Comparison of ENCODE assay signal across 8 cellular contexts in genomic region chr15:75452968-75453702, GRCh38. TPM values are rescaled to one million over a fixed set of nuclear protein-coding genes. Genes with fewer than 3 reads are reported as not detected.
DNase-seq lines count a peak whose midpoint lies in the region; ATAC-seq and TF ChIP-seq lines count a peak whose summit lies in the region.

No MANE protein-coding gene starts in this region.

- H3K27ac Mint-ChIP-seq in Calu3 (ENCODE audit: unreplicated experiment) (peak overlapping the region; percentile 87), T-helper 17 cell (peak overlapping the region; percentile 96)

- CTCF ChIA-PET in Calu3 (lab: Charles Lee), result interaction anchor here (1.0 to 7.0 kb wide), 3 partner anchors 85 to 188 kb away, joined by 3 to 83 read pairs (median 7); partner anchors contain the start of gene MAN2C1

- H3K9me3 Mint-ChIP-seq in Calu3 (ENCODE audit: low read depth, unreplicated experiment), result no peaks in the 10 kb centered on the region

- ATAC-seq in T-helper 17 cell, result no peak
- no peak for ATAC-seq in GM19023 (IDR thresholded peaks at IDR 0.05; ENCODE audit: unreplicated experiment)
- ATAC-seq in GM19455 (IDR thresholded peaks at IDR 0.05; ENCODE audit: unreplicated experiment), result no peak

- H3K27me3 ChIP-seq in ascending aorta (no peaks in the 10 kb centered on the region), iPS-20b (ENCODE audit: insufficient read depth, low read length) (no peaks in the 10 kb centered on the region)

- H3K4me3 Mint-ChIP-seq in Calu3 (ENCODE audit: low read depth, unreplicated experiment), result peak overlapping the region; percentile 99
- H3K4me3 Mint-ChIP-seq in T-helper 17 cell, result peak overlapping the region; percentile 98

- H3K4me3 ChIP-seq in ascending aorta, result peak overlapping the region; percentile 60 to 69
- peak overlapping the region; percentile 82 for H3K4me3 ChIP-seq in iPS-20b (ENCODE audit: low read length)

- H3K27me3 Mint-ChIP-seq in Calu3 (ENCODE audit: unreplicated experiment) (no peaks in the 10 kb centered on the region), T-helper 17 cell (no peaks in the 10 kb centered on the region)

- H3K36me3 Mint-ChIP-seq in Calu3 (ENCODE audit: insufficient read depth, unreplicated experiment) (peaks cover 73% of the 10 kb centered on the region), T-helper 17 cell (ENCODE audit: low read depth) (no peaks in the 10 kb centered on the region)

- H3K4me1 Mint-ChIP-seq in Calu3 (ENCODE audit: low read depth, unreplicated experiment) (peaks cover 17% of the 10 kb centered on the region), T-helper 17 cell (peaks cover 38% of the 10 kb centered on the region)

- peak overlapping the region; percentile 94 for H3K9ac ChIP-seq in iPS-20b (ENCODE audit: low read depth, low read length)

- TF ChIP-seq CTCF in Calu3 (IDR thresholded peaks at IDR 0.05; ENCODE audit: unreplicated experiment) (no peak), ascending aorta (IDR thresholded peaks at IDR 0.05) (peak in 1 of 3 experiments; percentile 23)

- H3K4me1 ChIP-seq in ascending aorta (peaks cover 2 to 13% of the 10 kb centered on the region in 2 donors), iPS-20b (ENCODE audit: insufficient read depth, low read length) (peaks cover 5% of the 10 kb centered on the region; the same call in 1 of the 2 replicates)

- TSS peak; percentile 29 for BruUV-seq in Calu3 (replicated peaks; lab: Mats Ljungman, UMichigan)

- H3K9me3 ChIP-seq in T-helper 17 cell (ENCODE audit: control insufficient read depth, low read length, poor library complexity, severe bottlenecking) (no peaks in the 10 kb centered on the region), ascending aorta (no peaks in the 10 kb centered on the region), iPS-20b (ENCODE audit: insufficient read depth, low read depth, low read length) (no peaks in the 10 kb centered on the region)

- DNase-seq in Calu3 (peak; percentile 59), Kasumi-1 (lab: John Stamatoyannopoulos, UW) (peak; percentile 62 to 65), T-helper 17 cell (peak; percentile 17 to 29 (median 19)), ascending aorta (ENCODE audit: low spot score in 2 of 2) (peak; percentile 21 to 76)
- peak; percentile 44 to 63 for DNase-seq in stimulated activated CD4-positive, alpha-beta T cell treated with anti-CD3 and anti-CD28 coated beads, Interleukin-12 subunit alpha, Interleukin-12 subunit beta, amount 100 ng/mL, for 24 hours (ENCODE audit: low read depth in 2 of 2)

- H3K36me3 ChIP-seq in ascending aorta (no peaks in the 10 kb centered on the region), iPS-20b (ENCODE audit: insufficient read depth, low read depth, low read length) (no peaks in the 10 kb centered on the region)

- intact Hi-C loops in Calu3 (cut with micrococcal nuclease; ENCODE audit: unreplicated experiment), result loop anchor here (5.0 kb wide), 1 partner anchor 189 kb away; the partner anchor contains the start of gene IMP3
- intact Hi-C loops in ascending aorta (cut with DNase I), result loop anchor here (5.0 to 10.0 kb wide), 5 partner anchors 124 to 428 kb away; partner anchors contain the start of genes C15orf39, PPCDC, PTPN9 and SNUPN

- H3K27ac ChIP-seq in ascending aorta (peak overlapping the region; percentile 91 to 93), iPS-20b (ENCODE audit: low read length) (peak overlapping the region; percentile 78)

RNA-seq across cellular contexts. Expression of gene SIN3A, which starts 1.6 kb away (rescaled TPM):
- 91.4 and 97.6 TPM in 2 replicates for total RNA-seq in Calu3 (2022)
- 100 to 1,000 TPM; 166 to 169 TPM for total RNA-seq in T-helper 17 cell
- total RNA-seq in ascending aorta, result 41.0 TPM
